31 cellular contexts compared by ENCODE assay signal in the genomic region with DNA sequence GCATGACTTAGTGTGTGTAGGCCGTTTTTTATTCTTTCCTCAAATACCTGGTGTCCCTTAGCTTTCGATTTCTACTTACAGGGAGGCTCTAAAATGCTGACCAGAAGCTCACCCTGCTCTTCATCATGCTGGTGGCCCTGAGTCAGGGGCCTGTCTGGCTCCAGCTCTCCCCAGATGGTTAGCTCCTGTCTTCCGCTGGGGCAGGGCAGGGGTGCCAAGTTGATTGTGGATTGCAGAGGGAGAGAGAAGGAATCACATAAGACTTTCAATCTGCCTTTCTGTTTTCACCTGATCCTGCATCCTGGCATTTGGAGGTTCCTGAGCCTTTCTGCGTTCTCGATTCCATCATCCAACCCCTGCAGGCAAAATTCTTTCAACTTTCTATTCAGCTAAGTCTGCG. TPM values are rescaled to one million over a fixed set of nuclear protein-coding genes. Genes with fewer than 3 reads are reported as not detected.
"Had no signal": no experiment of that assay in that cellular context is flagged by ENCODE, and none has a peak within 500 bp of the region (broad histone marks: within the 10 kb centered on the region; RNA-seq: fewer than 3 reads in every experiment).

No MANE protein-coding gene starts in this region.

- H3K4me1 Mint-ChIP-seq: activated naive CD4-positive, alpha-beta T cell treated with anti-CD3 and anti-CD28 coated beads, Interleukin-2, amount 10 ng/mL, durations not matched to agents 7 days and 5 days; central memory CD8-positive, alpha-beta T cell; stimulated activated naive B cell treated with anti-CD40 and anti-IgM and Interleukin-4, amounts not matched to agents 10 μg/mL and 1 μg/mL and 100 μg/mL, for 72 hours had no signal

- H3K9me3 Mint-ChIP-seq: activated naive CD4-positive, alpha-beta T cell treated with anti-CD3 and anti-CD28 coated beads, Interleukin-2, amount 10 ng/mL, durations not matched to agents 7 days and 5 days; central memory CD8-positive, alpha-beta T cell; nephron; stimulated activated naive B cell treated with anti-CD40 and anti-IgM and Interleukin-4, amounts not matched to agents 10 μg/mL and 1 μg/mL and 100 μg/mL, for 72 hours had no signal

- ATAC-seq: heart left ventricle; left lung; stimulated activated naive B cell treated with anti-CD40 and anti-IgM and Interleukin-4, amounts not matched to agents 10 μg/mL and 1 μg/mL and 100 μg/mL, for 72 hours had no signal

- H3K4me2 ChIP-seq: smooth muscle cell had no signal

- H3K36me3 ChIP-seq: breast epithelium, heart left ventricle, left lung, neutrophil, prostate gland, stomach, tibial artery had no signal

- H3K27me3 ChIP-seq: breast epithelium, left lung had no signal

- DNase-seq: activated CD4-positive, alpha-beta T cell treated with anti-CD3 and anti-CD28 coated beads for 4 hours; activated CD4-positive, alpha-beta T cell treated with anti-CD3 and anti-CD28 coated beads, Interleukin-2, amount 50 U/mL, for 4 hours; activated gamma-delta T cell; activated naive CD4-positive, alpha-beta T cell treated with anti-CD3 and anti-CD28 coated beads, Interleukin-2, amount 10 ng/mL, durations not matched to agents 7 days and 5 days; amniotic stem cell; effector memory CD4-positive, alpha-beta T cell; foreskin fibroblast; heart left ventricle; hypothalamus; left lung; retina; stimulated activated CD4-positive, alpha-beta T cell treated with anti-CD3 and anti-CD28 coated beads, Interleukin-1b, Interleukin-23, amount 100 ng/mL, for 48 hours; stimulated activated CD4-positive, alpha-beta T cell treated with anti-CD3 and anti-CD28 coated beads, Interleukin-4, amount 100 ng/mL, for 4 hours; stimulated activated naive B cell treated with anti-CD40 and anti-IgM and Interleukin-4, amounts not matched to agents 10 μg/mL and 1 μg/mL and 100 μg/mL, for 72 hours; stomach; tibial artery had no signal

- H3K27ac Mint-ChIP-seq: activated naive CD4-positive, alpha-beta T cell treated with anti-CD3 and anti-CD28 coated beads, Interleukin-2, amount 10 ng/mL, durations not matched to agents 7 days and 5 days; nephron; stimulated activated naive B cell treated with anti-CD40 and anti-IgM and Interleukin-4, amounts not matched to agents 10 μg/mL and 1 μg/mL and 100 μg/mL, for 72 hours had no signal

- H3K4me1 ChIP-seq: breast epithelium, heart left ventricle, prostate gland, tibial artery had no signal

- H3K27ac ChIP-seq: breast epithelium, coronary artery, dorsolateral prefrontal cortex, heart left ventricle, left lung, neutrophil, prostate gland, stomach, tibial artery, VCaP had no signal

- H3K4me3 ChIP-seq: breast epithelium, coronary artery, dorsolateral prefrontal cortex, heart left ventricle, left lung, lung, prostate gland, smooth muscle cell, stomach, tibial artery had no signal

- H3K4me3 Mint-ChIP-seq: activated naive CD4-positive, alpha-beta T cell treated with anti-CD3 and anti-CD28 coated beads, Interleukin-2, amount 10 ng/mL, durations not matched to agents 7 days and 5 days; central memory CD8-positive, alpha-beta T cell; nephron; stimulated activated naive B cell treated with anti-CD40 and anti-IgM and Interleukin-4, amounts not matched to agents 10 μg/mL and 1 μg/mL and 100 μg/mL, for 72 hours had no signal

- H3K36me3 Mint-ChIP-seq: activated naive CD4-positive, alpha-beta T cell treated with anti-CD3 and anti-CD28 coated beads, Interleukin-2, amount 10 ng/mL, durations not matched to agents 7 days and 5 days; stimulated activated naive B cell treated with anti-CD40 and anti-IgM and Interleukin-4, amounts not matched to agents 10 μg/mL and 1 μg/mL and 100 μg/mL, for 72 hours had no signal

- H3K9me3 ChIP-seq: breast epithelium, heart left ventricle, left lung, neutrophil, prostate gland, stomach, tibial artery had no signal

RNA-seq across cellular contexts. Expression of a gene that starts 4.2 kb away (rescaled TPM):
- total RNA-seq: breast epithelium; heart left ventricle; left lung; mucosa of gallbladder; osteocyte; smooth muscle cell; T-helper 1 cell treated with Interleukin-12 subunit alpha and Interleukin-12 subunit beta and Interleukin-4 antibody, amounts not matched to agents 30 ng/mL and 1 ng/mL, for 36 hours; ureter had no signal
- polyA plus RNA-seq: esophagus, heart left ventricle, lung, smooth muscle cell had no signal

RNA-seq across cellular contexts. Expression of a gene that starts 55.6 kb away (rescaled TPM):
- total RNA-seq: T-helper 1 cell treated with Interleukin-12 subunit alpha and Interleukin-12 subunit beta and Interleukin-4 antibody, amounts not matched to agents 30 ng/mL and 1 ng/mL, for 36 hours had no signal
